1 cellular context compared by ENCODE assay signal in the genomic region with DNA sequence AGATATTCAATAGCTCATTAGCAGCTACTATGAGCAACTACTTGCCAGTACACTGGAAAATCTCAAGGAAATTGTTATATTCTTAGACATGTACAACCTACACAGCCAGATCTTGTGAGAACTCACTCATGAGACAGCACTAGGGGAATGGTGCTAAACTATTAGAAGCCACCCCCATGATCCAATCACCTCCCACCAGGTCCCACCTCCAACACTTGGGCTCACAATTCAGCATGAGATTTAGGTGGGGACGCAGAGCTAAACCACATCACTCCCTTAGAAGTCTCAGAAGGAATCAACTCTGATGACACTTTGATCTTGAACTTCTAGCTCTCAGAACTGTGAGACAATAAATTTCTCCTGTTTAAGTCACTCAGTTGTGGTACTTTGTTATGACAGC.
TF ChIP-seq lines count a peak whose summit lies in the region.

No MANE protein-coding gene starts in this region.

TF ChIP-seq in IMR-90, 13 proteins besides CTCF, POLR2A, EP300 and RAD21 (continued from another document):
- TF ChIP-seq ELK1 (IDR thresholded peaks at IDR 0.05; ENCODE audit: borderline replicate concordance, low read depth, low read length) (no peak), NFE2L2 (IDR thresholded peaks at IDR 0.05; ENCODE audit: low read depth, low read length) (no peak), MAZ (IDR thresholded peaks at IDR 0.05; ENCODE audit: borderline replicate concordance, low read depth, low read length) (no peak)
